Comparison of ENCODE assay signal across 1 cellular context in genomic region chr9:89606567-89607311, GRCh38.
TF ChIP-seq lines count a peak whose summit lies in the region.

No MANE protein-coding gene starts in this region.

TF ChIP-seq in K562, 482 proteins besides CTCF, POLR2A, EP300 and RAD21 (continued from another document):
- no peak for TF ChIP-seq CBX1 (IDR thresholded peaks at IDR 0.05; ENCODE audit: low read depth)
- no peak for TF ChIP-seq HOXB6 (CRISPR knock-in tag; IDR thresholded peaks at IDR 0.05; ENCODE audit: borderline replicate concordance)
- no peak for TF ChIP-seq ZC3H8 (IDR thresholded peaks at IDR 0.05)
- TF ChIP-seq ZNF717 (CRISPR knock-in tag; IDR thresholded peaks at IDR 0.05): no peak
- peak; percentile 36; the same call in 1 of the 2 replicates for TF ChIP-seq FOXM1 (IDR thresholded peaks at IDR 0.05; ENCODE audit: low read depth)
- no peak for TF ChIP-seq FOXM1 (CRISPR knock-in tag; IDR thresholded peaks at IDR 0.05; ENCODE audit: low read depth)
- TF ChIP-seq GATA2 (CRISPR knock-in tag; IDR thresholded peaks at IDR 0.05): peak; percentile 83
- no peak for TF ChIP-seq POLR2AphosphoS2 (IDR thresholded peaks at IDR 0.05; ENCODE audit: low read length)
- no peak for TF ChIP-seq ZNF699 (CRISPR knock-in tag; IDR thresholded peaks at IDR 0.05; ENCODE audit: insufficient replicate concordance)
